Comparison of ENCODE assay signal across 8 cellular contexts in the genomic region with DNA sequence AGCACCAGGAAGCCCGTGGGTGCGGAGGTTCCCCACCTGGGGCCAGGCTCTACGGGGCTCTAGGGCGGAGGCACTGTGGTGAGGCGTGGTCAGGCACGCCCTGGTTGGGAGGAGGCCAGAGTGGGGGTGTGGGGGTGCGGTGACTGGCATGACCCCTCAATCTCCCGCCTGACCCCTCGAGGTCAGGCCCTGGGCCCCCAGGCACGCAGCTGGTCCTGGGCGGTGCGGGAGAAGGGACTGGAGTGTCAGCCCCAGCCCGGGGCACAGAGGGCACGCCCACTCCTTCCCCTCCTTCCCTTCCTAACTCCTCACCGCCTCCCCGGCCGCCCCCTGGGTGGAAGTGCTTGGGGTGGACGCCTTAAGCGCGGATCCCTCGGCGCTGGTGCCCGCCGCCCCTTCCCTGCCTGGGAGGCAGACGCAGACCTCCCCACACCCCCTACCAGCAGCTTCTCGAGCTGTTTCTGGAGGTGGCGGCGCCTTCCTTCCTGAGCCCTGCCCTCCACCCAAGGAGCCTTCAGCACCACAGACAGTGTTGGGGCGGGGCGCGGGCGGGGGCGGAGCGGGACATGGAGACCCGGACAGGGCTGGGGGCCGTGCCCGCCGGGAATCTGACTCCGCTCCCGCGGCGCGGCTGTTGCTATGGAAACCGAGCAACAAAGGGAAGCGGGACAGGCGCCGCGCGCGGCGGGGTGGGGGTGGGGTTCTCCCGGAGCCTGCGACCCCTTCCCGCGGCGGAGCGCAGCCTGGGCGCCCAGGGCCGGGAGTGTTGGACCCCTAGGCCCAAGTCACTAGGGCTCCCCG. TPM values are rescaled to one million over a fixed set of nuclear protein-coding genes. Genes with fewer than 3 reads are reported as not detected.
DNase-seq lines count a peak whose midpoint lies in the region; ATAC-seq and TF ChIP-seq lines count a peak whose summit lies in the region.

No MANE protein-coding gene starts in this region.

- H3K27ac ChIP-seq in right cardiac atrium (ENCODE audit: low read length) = peak overlapping the region; percentile 89
- H3K27ac ChIP-seq in psoas muscle = peak overlapping the region; percentile 55

- WGBS in right cardiac atrium = 2% methylated on average over 60 of the region's 60 CpGs
- 4 to 7% (median 6%) methylated on average over 31 to 60 of the region's 60 CpGs for WGBS in psoas muscle, 3 donors

- H3K36me3 ChIP-seq in ES-I3 (ENCODE audit: insufficient read depth, low read length) (no peaks in the 10 kb centered on the region; the same call in 1 of the 2 replicates), psoas muscle (ENCODE audit: insufficient read depth in 1 of 2, low read depth in 1 of 2) (peaks cover 0 to 13% of the 10 kb centered on the region in 2 donors)

- intact Hi-C loops in right cardiac atrium (cut with DNase I) = no loop called here
- intact Hi-C loops in psoas muscle (cut with DNase I) = no loop called here

- H3K27me3 ChIP-seq in right cardiac atrium (ENCODE audit: control insufficient read depth, insufficient read depth) = no peaks in the 10 kb centered on the region
- H3K27me3 ChIP-seq in psoas muscle (ENCODE audit: insufficient read depth in 3 of 3, low read length in 2 of 3) = peaks cover 0 to 4% (median 2%) of the 10 kb centered on the region in 3 donors

- peak overlapping the region; percentile 56; the same call in 1 of the 2 replicates for H3K9ac ChIP-seq in ES-I3 (ENCODE audit: low read depth, low read length)

- H3K9me3 ChIP-seq in ES-I3 (ENCODE audit: control insufficient read depth, insufficient read depth, low read length) = no peaks in the 10 kb centered on the region
- no peaks in the 10 kb centered on the region for H3K9me3 ChIP-seq in right cardiac atrium (ENCODE audit: control insufficient read depth, low read length)
- no peaks in the 10 kb centered on the region for H3K9me3 ChIP-seq in psoas muscle

- H3K4me3 ChIP-seq in right cardiac atrium (ENCODE audit: low read length) (peak overlapping the region; percentile 84), psoas muscle (peak overlapping the region; percentile 70)

- no peak for TF ChIP-seq CTCF in psoas muscle (IDR thresholded peaks at IDR 0.05)

- H3K4me1 ChIP-seq in ES-I3 (ENCODE audit: insufficient read depth, low read length) (peaks cover 18% of the 10 kb centered on the region; the same call in 1 of the 2 replicates), right cardiac atrium (ENCODE audit: control insufficient read depth, insufficient read depth, low read length) (peaks cover 12% of the 10 kb centered on the region), psoas muscle (peaks cover 50% of the 10 kb centered on the region)

- ATAC-seq in right cardiac atrium (peak; percentile 60 to 66), psoas muscle (peak; percentile 31 to 57 (median 39)), HG02588 (IDR thresholded peaks at IDR 0.05; ENCODE audit: unreplicated experiment) (no peak)

- peak; percentile 82 for DNase-seq in NCI-H1105 treated with DMSO at 0.1 percent for 48 hours (lab: John Stamatoyannopoulos, UW)
- DNase-seq in T-helper 2 cell = peak; percentile 56 to 81 (median 64)
- DNase-seq in astrocyte of the hippocampus (ENCODE audit: low read depth, low spot score) = peak; percentile 98
- DNase-seq in right cardiac atrium = peak; percentile 97 to 99 (median 99)
- DNase-seq in psoas muscle = peak; percentile 86 to 90
- no peak for DNase-seq in SKM-1 treated with dmso at 0.1 percent for 144 hours (lab: John Stamatoyannopoulos, UW; ENCODE audit: unreplicated experiment)

RNA-seq across cellular contexts. Expression of a gene that starts 0.7 kb away (rescaled TPM):
- 1,000 to 10,000 TPM; 1,091 to 1,370 (median 1,238) TPM for total RNA-seq in right cardiac atrium
- 1,790 TPM for polyA plus RNA-seq in right cardiac atrium
- 10 to 100 TPM; 23.1 to 46.5 (median 30.2) TPM for total RNA-seq in psoas muscle
- 10 to 100 TPM; 28.5 to 71.8 (median 47.3) TPM for polyA plus RNA-seq in psoas muscle

RNA-seq across cellular contexts. Expression of a gene that starts 12.8 kb away (rescaled TPM):
- total RNA-seq in right cardiac atrium (100 to 1,000 TPM; 161 to 218 (median 192) TPM), psoas muscle (10 to 100 TPM; 11.5 to 24.9 (median 14.2) TPM)
- polyA plus RNA-seq in right cardiac atrium (243 TPM), psoas muscle (10 to 100 TPM; 17.5 to 27.2 (median 20.6) TPM)

RNA-seq across cellular contexts. Expression of a gene that starts 17.2 kb away (rescaled TPM):
- 1 to 10 TPM; 5.2 to 6.9 (median 5.8) TPM for total RNA-seq in right cardiac atrium
- 6.5 TPM for polyA plus RNA-seq in right cardiac atrium
- total RNA-seq in psoas muscle = 1 to 10 TPM in 3 of 4 donors, under 1 TPM in 1; 0.95 to 2.0 (median 1.2) TPM
- polyA plus RNA-seq in psoas muscle = 1 to 10 TPM; 1.9 to 5.2 (median 2.3) TPM

RNA-seq across cellular contexts. Expression of a gene that starts 52.5 kb away (rescaled TPM):
- 1 to 10 TPM; 2.8 to 4.4 (median 3.6) TPM for total RNA-seq in right cardiac atrium
- polyA plus RNA-seq in right cardiac atrium = 2.3 TPM
- under 1 TPM; 0.23 to 0.60 (median 0.39) TPM for total RNA-seq in psoas muscle
- under 1 TPM; 0.08 to 0.60 (median 0.17) TPM for polyA plus RNA-seq in psoas muscle

RNA-seq across cellular contexts. Expression of a gene that starts 54.2 kb away (rescaled TPM):
- total RNA-seq in right cardiac atrium (100 to 1,000 TPM; 121 to 179 (median 157) TPM), psoas muscle (10 to 100 TPM; 41.1 to 48.6 (median 45.1) TPM)
- polyA plus RNA-seq in right cardiac atrium (131 TPM), psoas muscle (10 to 100 TPM; 22.6 to 32.8 (median 25.5) TPM)

Comparison
In these comparisons a context has a peak if more than half of its experiments do, and no peak if none do; other contexts are left out.
1. RNA of a gene that starts 0.7 kb away (total RNA-seq): 1,091 to 1,370 TPM in right cardiac atrium; 23.1 to 46.5 TPM in psoas muscle; every median in the first group is over 10 times any median in the second.
2. RNA of a gene that starts 12.8 kb away (total RNA-seq): 161 to 218 TPM in right cardiac atrium; 11.5 to 24.9 TPM in psoas muscle; every median in the first group is over 4 times any median in the second.